10 cellular contexts compared by ENCODE assay signal in genomic region chr11:124174001-124174400, GRCh38. TPM values are rescaled to one million over a fixed set of nuclear protein-coding genes. Genes with fewer than 3 reads are reported as not detected.
A peak's percentile ranks its signal among the peaks of the same experiment; 100 is the strongest.
DNase-seq lines count a peak whose midpoint lies in the region; ATAC-seq, FAIRE-seq and TF ChIP-seq lines count a peak whose summit lies in the region.
"Had no signal": no experiment of that assay in that cellular context is flagged by ENCODE, and none has a peak within 500 bp of the region (broad histone marks: within the 10 kb centered on the region; RNA-seq: fewer than 3 reads in every experiment).

No MANE protein-coding gene starts in this region.

- H3K27ac ChIP-seq in K562 (ENCODE audit: extremely low read depth, low read depth, low read length) = no peak overlapping the region
- no peak overlapping the region for H3K27ac ChIP-seq in mesendoderm (ENCODE audit: low read depth, low read length)

- H3K9ac ChIP-seq in K562 (ENCODE audit: insufficient read depth in 1 of 2, low read depth in 2 of 2, low read length in 2 of 2) (no peak overlapping the region), mesendoderm (ENCODE audit: low read length) (no peak overlapping the region)

- H3K4ac ChIP-seq in mesendoderm (ENCODE audit: low read depth, low read length) = no peak overlapping the region

- intact Hi-C loops in K562 (cut with micrococcal nuclease) = loop anchor here (5.0 kb wide), 1 partner anchor 33 kb away; no protein-coding TSS in a partner anchor

- no peak overlapping the region for H3K4me3 Mint-ChIP-seq in stimulated activated memory B cell treated with anti-CD40 and anti-IgM and Interleukin-4, amounts not matched to agents 10 μg/mL and 1 μg/mL and 100 μg/mL, for 72 hours
- H3K4me3 Mint-ChIP-seq in activated T-cell treated with anti-CD3 and anti-CD28 coated beads, Interleukin-2, amount 50 U/mL, for 4 hours = no peak overlapping the region
- H3K4me3 Mint-ChIP-seq: stimulated activated naive CD8-positive, alpha-beta T cell treated with anti-CD3 and anti-CD28 coated beads, Interleukin-15, Interleukin-2, amounts not matched to agents 100 ng/mL and 50 ng/mL, for 24 hours had no signal

- no peak overlapping the region for H3K27ac Mint-ChIP-seq in stimulated activated memory B cell treated with anti-CD40 and anti-IgM and Interleukin-4, amounts not matched to agents 10 μg/mL and 1 μg/mL and 100 μg/mL, for 72 hours
- H3K27ac Mint-ChIP-seq: stimulated activated naive CD8-positive, alpha-beta T cell treated with anti-CD3 and anti-CD28 coated beads, Interleukin-15, Interleukin-2, amounts not matched to agents 100 ng/mL and 50 ng/mL, for 24 hours had no signal

- CTCF ChIA-PET in K562 (lab: Yijun Ruan, JAX; ENCODE audit: low intra/inter-chr PET ratio) = interaction anchor here (0.6 kb wide), 1 partner anchor 21 kb away, joined by 3 read pairs; no protein-coding TSS in a partner anchor

- no peak overlapping the region for H3K18ac ChIP-seq in mesendoderm (ENCODE audit: low read length)

- H2BK120ac ChIP-seq in mesendoderm (ENCODE audit: low read depth, low read length) = no peak overlapping the region

- WGBS in K562 (ENCODE audit: insufficient coverage, low coverage, missing lambda C conversion rate) = 2% methylated on average over 3 of the region's 3 CpGs
- no CpG with 5 or more reads among the region's 3 CpGs for WGBS in mesendoderm (ENCODE audit: extremely low coverage, insufficient coverage, low lambda C conversion rate)

- H3K4me1 Mint-ChIP-seq in stimulated activated memory B cell treated with anti-CD40 and anti-IgM and Interleukin-4, amounts not matched to agents 10 μg/mL and 1 μg/mL and 100 μg/mL, for 72 hours = no peaks in the 10 kb centered on the region
- no peaks in the 10 kb centered on the region for H3K4me1 Mint-ChIP-seq in activated T-cell treated with anti-CD3 and anti-CD28 coated beads, Interleukin-2, amount 50 U/mL, for 4 hours (ENCODE audit: low read depth)

- POLR2A ChIA-PET in K562 (lab: Yijun Ruan, JAX) = interaction anchor here (0.7 to 1.5 kb wide), 9 partner anchors 10 to 104 kb away, joined by 3 to 5 read pairs (median 3); no protein-coding TSS in a partner anchor

- no peak overlapping the region for H2BK15ac ChIP-seq in mesendoderm (replicated peaks; ENCODE audit: low read depth)

- FAIRE-seq in K562 (lab: Jason Lieb, UNC) (peak; percentile 96), HTR-8/SVneo (lab: Jason Lieb, UNC) (no peak)

- no peak overlapping the region for H3K23ac ChIP-seq in mesendoderm (ENCODE audit: low read length)

- no peaks in the 10 kb centered on the region for H3K27me3 Mint-ChIP-seq in stimulated activated memory B cell treated with anti-CD40 and anti-IgM and Interleukin-4, amounts not matched to agents 10 μg/mL and 1 μg/mL and 100 μg/mL, for 72 hours
- H3K27me3 Mint-ChIP-seq in activated T-cell treated with anti-CD3 and anti-CD28 coated beads, Interleukin-2, amount 50 U/mL, for 4 hours (ENCODE audit: low read depth) = no peaks in the 10 kb centered on the region
- H3K27me3 Mint-ChIP-seq: stimulated activated naive CD8-positive, alpha-beta T cell treated with anti-CD3 and anti-CD28 coated beads, Interleukin-15, Interleukin-2, amounts not matched to agents 100 ng/mL and 50 ng/mL, for 24 hours had no signal

- H3K4me3 ChIP-seq in K562 (no peak overlapping the region), mesendoderm (ENCODE audit: low read length) (no peak overlapping the region), BE2C (ENCODE audit: low read depth, low read length) (no peak overlapping the region)

- H3K56ac ChIP-seq in mesendoderm (ENCODE audit: low read length) = no peak overlapping the region

- H3K79me1 ChIP-seq in mesendoderm (ENCODE audit: low read length) = no peaks in the 10 kb centered on the region

- no peak overlapping the region for H4K5ac ChIP-seq in mesendoderm (ENCODE audit: low read length)

- H3K9me3 ChIP-seq in K562 (replicated peaks; ENCODE audit: control insufficient read depth, insufficient read depth, low read depth, low read length) (no peaks in the 10 kb centered on the region), BE2C (no peaks in the 10 kb centered on the region)

- no peak overlapping the region for H2AK5ac ChIP-seq in mesendoderm (ENCODE audit: low read length)

- DNase-seq in Daoy (ENCODE audit: low read depth) (peak; percentile 59), NCI-H1417 (lab: John Stamatoyannopoulos, UW) (peak; percentile 43 to 99 (median 84)), K562 (ENCODE audit: extremely low read depth in 1 of 4, low spot score in 3 of 4) (peak; percentile 33 to 85 (median 47)), mesendoderm (peak; percentile 98), HTR-8/SVneo (ENCODE audit: insufficient read length, low spot score) (no peak), BE2C (no peak)
- no peak for DNase-seq in activated T-cell treated with anti-CD3 and anti-CD28 coated beads, Interleukin-2, amount 50 U/mL, for 4 hours

- H3K9me1 ChIP-seq in K562 (ENCODE audit: control insufficient read depth, insufficient read depth, low read length) = no peaks in the 10 kb centered on the region

- no peak for TF ChIP-seq RAD21 in K562 (CRISPR knock-in tag; conservative IDR thresholded peaks at IDR 0.05 in 1 of 2, IDR thresholded peaks at IDR 0.05 in 1 of 2)

- TF ChIP-seq EP300 in K562 (IDR thresholded peaks at IDR 0.05; ENCODE audit: low read length) = no peak

- peaks cover 5 to 17% of the 10 kb centered on the region in 2 experiments; a peak in 4 of 5 replicates for H3K4me1 ChIP-seq in K562 (replicated peaks in 1 of 2; ENCODE audit: control insufficient read depth in 2 of 2, insufficient read depth in 2 of 2, low read length in 2 of 2)
- peaks cover 4% of the 10 kb centered on the region for H3K4me1 ChIP-seq in mesendoderm (ENCODE audit: control insufficient read depth, low read depth, low read length)
- no peaks in the 10 kb centered on the region for H3K4me1 ChIP-seq in BE2C

- peaks cover 2% of the 10 kb centered on the region for H3K9me3 Mint-ChIP-seq in stimulated activated memory B cell treated with anti-CD40 and anti-IgM and Interleukin-4, amounts not matched to agents 10 μg/mL and 1 μg/mL and 100 μg/mL, for 72 hours
- H3K9me3 Mint-ChIP-seq in activated T-cell treated with anti-CD3 and anti-CD28 coated beads, Interleukin-2, amount 50 U/mL, for 4 hours = no peaks in the 10 kb centered on the region
- H3K9me3 Mint-ChIP-seq: stimulated activated naive CD8-positive, alpha-beta T cell treated with anti-CD3 and anti-CD28 coated beads, Interleukin-15, Interleukin-2, amounts not matched to agents 100 ng/mL and 50 ng/mL, for 24 hours had no signal

- peak overlapping the region; percentile 17; the same call in 1 of the 2 replicates for H3K4me2 ChIP-seq in K562 (ENCODE audit: insufficient read depth, low read length)
- no peak overlapping the region for H3K4me2 ChIP-seq in mesendoderm (ENCODE audit: low read length)

- no peak for TF ChIP-seq CTCF in K562 (IDR thresholded peaks at IDR 0.05 in 2 of 3, conservative IDR thresholded peaks at IDR 0.05 in 1 of 3; ENCODE audit: insufficient read depth in 2 of 3, low read depth in 1 of 3, low read length in 3 of 3)
- no peak for TF ChIP-seq CTCF in BE2C (IDR thresholded peaks at IDR 0.05; ENCODE audit: low read depth, low read length)

- TF ChIP-seq POLR2A in K562 (conservative IDR thresholded peaks at IDR 0.05) = no peak

- H3K79me2 ChIP-seq in K562 (ENCODE audit: control insufficient read depth, insufficient read depth, low read length) = peaks cover 48% of the 10 kb centered on the region
- no peaks in the 10 kb centered on the region for H3K79me2 ChIP-seq in mesendoderm (ENCODE audit: control insufficient read depth, insufficient read depth, low read length)

- H4K20me1 ChIP-seq in K562 (replicated peaks; ENCODE audit: control insufficient read depth, insufficient read depth, low read length) = no peaks in the 10 kb centered on the region

- no peaks in the 10 kb centered on the region for H3K36me3 Mint-ChIP-seq in stimulated activated memory B cell treated with anti-CD40 and anti-IgM and Interleukin-4, amounts not matched to agents 10 μg/mL and 1 μg/mL and 100 μg/mL, for 72 hours
- H3K36me3 Mint-ChIP-seq in activated T-cell treated with anti-CD3 and anti-CD28 coated beads, Interleukin-2, amount 50 U/mL, for 4 hours (ENCODE audit: insufficient read depth) = no peaks in the 10 kb centered on the region

- H3K27me3 ChIP-seq in K562 (ENCODE audit: control insufficient read depth in 2 of 2, insufficient read depth in 2 of 2, low read length in 2 of 2) (no peaks in the 10 kb centered on the region), mesendoderm (ENCODE audit: insufficient read depth, low read length, poor library complexity) (no peaks in the 10 kb centered on the region), BE2C (no peaks in the 10 kb centered on the region)

- H2BK5ac ChIP-seq in mesendoderm (ENCODE audit: low read length) = no peak overlapping the region

- no TSS peak for BruUV-seq in K562 (replicated peaks; lab: Mats Ljungman, UMichigan)

- no peak overlapping the region for H4K8ac ChIP-seq in mesendoderm (ENCODE audit: low read depth, low read length)

- peak; percentile 54 for ATAC-seq in K562
- no peak for ATAC-seq in stimulated activated memory B cell treated with anti-CD40 and anti-IgM and Interleukin-4, amounts not matched to agents 10 μg/mL and 1 μg/mL and 100 μg/mL, for 72 hours
- no peak for ATAC-seq in activated T-cell treated with anti-CD3 and anti-CD28 coated beads, Interleukin-2, amount 50 U/mL, for 4 hours

- no peak overlapping the region for H2AFZ ChIP-seq in K562 (ENCODE audit: low read depth, low read length)

- in situ Hi-C loops in K562 (cut with MboI) = no loop called here

- peaks cover 15% of the 10 kb centered on the region for H3K36me3 ChIP-seq in K562 (ENCODE audit: control insufficient read depth, insufficient read depth, low read length)
- no peaks in the 10 kb centered on the region for H3K36me3 ChIP-seq in mesendoderm (ENCODE audit: control insufficient read depth, insufficient read depth, low read length)
- no peaks in the 10 kb centered on the region for H3K36me3 ChIP-seq in BE2C

RNA-seq across cellular contexts. Expression of gene OR10D3, which starts 9.1 kb away (rescaled TPM):
- not detected in 2 replicates for total RNA-seq in Daoy (2014; rRNA removed; shearing (Covaris generic))
- total RNA-seq in K562 (2011; cell fraction: chromatin; rRNA removed; ENCODE audit: low replicate concordance) = 16.6 and 50.2 TPM in 2 replicates
- 9.3 and 17.4 TPM in 2 replicates for total RNA-seq in K562 (2011; cell fraction: nucleolus; rRNA removed)
- total RNA-seq in K562 (2011; cell fraction: nucleoplasm; rRNA removed) = 41.2 and 79.5 TPM in 2 replicates
- total RNA-seq in K562 (2014; rRNA removed) (0.73 and 1.7 TPM in 2 replicates), K562 (2014; rRNA removed; fragmentation: Illumina TruSeq; extraction: Trizol) (2.6 and 2.9 TPM in 2 replicates), K562 (2015; rRNA removed; fragmentation: Illumina TruSeq; extraction: Trizol) (2.6 and 2.7 TPM in 2 replicates), K562 (2021) (1.7 and 2.8 TPM in 2 replicates)
- polyA plus RNA-seq in K562 (2011; rRNA removed) (0.86 and 1.1 TPM in 2 replicates), K562 (2014; fragmentation: Illumina TruSeq; extraction: Trizol) (0.18 and 0.27 TPM in 2 replicates), K562 (2014; fragmentation: Nextera tagmentation; extraction: Ambion mirVana) (under 1 TPM in 1 of 2 experiments, not detected in 1; 0.07 TPM), K562 (2014; rRNA removed) (0.27 and 0.38 TPM in 2 replicates)
- polyA plus RNA-seq in K562 (2011; cell fraction: cytosol; rRNA removed) = 0.16 and 0.18 TPM in 2 replicates
- 13.4 and 17.5 TPM in 2 replicates for polyA plus RNA-seq in K562 (2011; cell fraction: nucleus; rRNA removed)
- polyA plus RNA-seq in K562 (2012) = 0.14 and 0.62 TPM in 2 replicates
- polyA minus RNA-seq in K562 (2011; rRNA and poly(A)+ RNA removed) = 45.9 and 55.9 TPM in 2 replicates
- polyA minus RNA-seq in K562 (2011; cell fraction: cytosol; rRNA and poly(A)+ RNA removed) = 1.4 TPM in 1 of 2 replicates, not detected in the other
- polyA minus RNA-seq in K562 (2011; cell fraction: nucleus; rRNA and poly(A)+ RNA removed) = 53.4 and 57.5 TPM in 2 replicates
- polyA plus RNA-seq in mesendoderm (2013, experiment 1 of 2) = not detected
- not detected for polyA plus RNA-seq in mesendoderm (2013, experiment 2 of 2)
- not detected for total RNA-seq in activated T-cell treated with anti-CD3 and anti-CD28 coated beads, Interleukin-2, amount 50 U/mL, for 4 hours
- not detected for polyA plus RNA-seq in BE2C (2012; ENCODE audit: insufficient read depth, insufficient read length, low read depth)
- total RNA-seq: T-helper 1 cell treated with Interleukin-12 subunit alpha and Interleukin-12 subunit beta and Interleukin-4 antibody, amounts not matched to agents 30 ng/mL and 1 ng/mL, for 36 hours had no signal

RNA-seq across cellular contexts. Expression of gene VWA5A, which starts 58.8 kb away (rescaled TPM):
- total RNA-seq in Daoy (2014; rRNA removed; shearing (Covaris generic)) = 7.5 and 10.5 TPM in 2 replicates
- total RNA-seq in K562 (2011; cell fraction: chromatin; rRNA removed; ENCODE audit: low replicate concordance) = 14.0 and 14.4 TPM in 2 replicates
- 6.2 and 6.7 TPM in 2 replicates for total RNA-seq in K562 (2011; cell fraction: nucleolus; rRNA removed)
- total RNA-seq in K562 (2011; cell fraction: nucleoplasm; rRNA removed) = 12.7 and 13.2 TPM in 2 replicates
- total RNA-seq in K562 (2014; rRNA removed) = 4.3 and 4.6 TPM in 2 replicates
- total RNA-seq in K562 (2014; rRNA removed; fragmentation: Illumina TruSeq; extraction: Trizol) = 6.0 and 7.4 TPM in 2 replicates
- total RNA-seq in K562 (2015; rRNA removed; fragmentation: Illumina TruSeq; extraction: Trizol) = 8.3 and 8.6 TPM in 2 replicates
- total RNA-seq in K562 (2021) = 4.9 and 5.6 TPM in 2 replicates
- polyA plus RNA-seq in K562 (2011; rRNA removed) = 6.0 and 6.1 TPM in 2 replicates
- polyA plus RNA-seq in K562 (2011; cell fraction: cytosol; rRNA removed) = 3.4 TPM in 2 replicates
- polyA plus RNA-seq in K562 (2011; cell fraction: nucleus; rRNA removed) = 8.2 and 12.1 TPM in 2 replicates
- polyA plus RNA-seq in K562 (2012) = 16.8 and 26.5 TPM in 2 replicates
- polyA plus RNA-seq in K562 (2014; fragmentation: Illumina TruSeq; extraction: Trizol) = 7.7 and 8.6 TPM in 2 replicates
- 10 to 100 TPM in 1 of 2 experiments, 1 to 10 TPM in 1; 9.3 to 19.7 TPM for polyA plus RNA-seq in K562 (2014; fragmentation: Nextera tagmentation; extraction: Ambion mirVana)
- polyA plus RNA-seq in K562 (2014; rRNA removed) = 6.9 and 7.5 TPM in 2 replicates
- 3.5 and 4.6 TPM in 2 replicates for polyA minus RNA-seq in K562 (2011; rRNA and poly(A)+ RNA removed)
- 1.8 and 3.2 TPM in 2 replicates for polyA minus RNA-seq in K562 (2011; cell fraction: cytosol; rRNA and poly(A)+ RNA removed)
- polyA minus RNA-seq in K562 (2011; cell fraction: nucleus; rRNA and poly(A)+ RNA removed) = 3.9 and 7.4 TPM in 2 replicates
- 11.3 TPM for polyA plus RNA-seq in mesendoderm (2013, experiment 1 of 2)
- polyA plus RNA-seq in mesendoderm (2013, experiment 2 of 2) = 11.7 TPM
- 1 to 10 TPM; 1.5 to 1.8 (median 1.7) TPM for total RNA-seq in activated T-cell treated with anti-CD3 and anti-CD28 coated beads, Interleukin-2, amount 50 U/mL, for 4 hours
- polyA plus RNA-seq in BE2C (2012; ENCODE audit: insufficient read depth, insufficient read length, low read depth) = 0.59 TPM

Comparison
In these comparisons a context has a peak if more than half of its experiments do, and no peak if none do; other contexts are left out.
1. DNase-seq: peak in Daoy (single experiment), NCI-H1417 (3 of 3), K562 (4 of 4) and mesendoderm (single experiment); none in activated T-cell treated with anti-CD3 and anti-CD28 coated beads, Interleukin-2, amount 50 U/mL, for 4 hours (single experiment), HTR-8/SVneo (single experiment) and BE2C (single experiment).